8 cellular contexts compared by ENCODE assay signal in genomic region chr16:4944333-4945281, GRCh38. TPM values are rescaled to one million over a fixed set of nuclear protein-coding genes. Genes with fewer than 3 reads are reported as not detected.
DNase-seq lines count a peak whose midpoint lies in the region; ATAC-seq, FAIRE-seq and TF ChIP-seq lines count a peak whose summit lies in the region.
"Had no signal": no experiment of that assay in that cellular context is flagged by ENCODE, and none has a peak within 500 bp of the region (broad histone marks: within the 10 kb centered on the region; RNA-seq: fewer than 3 reads in every experiment).

No MANE protein-coding gene starts in this region.

- peak overlapping the region; percentile 68 for H3K9ac ChIP-seq in HepG2 (ENCODE audit: insufficient read depth, low read depth, low read length)

- H3K36me3 Mint-ChIP-seq in chondrocyte (ENCODE audit: low read depth): no peaks in the 10 kb centered on the region

- H3K36me3 ChIP-seq in HEK293 (ENCODE audit: control insufficient read depth in 2 of 2, insufficient read depth in 1 of 2, low read length in 2 of 2): no peaks in the 10 kb centered on the region
- H3K36me3 ChIP-seq in HepG2 (replicated peaks in 1 of 2; ENCODE audit: control insufficient read depth in 1 of 2, insufficient read depth in 2 of 2, low read length in 2 of 2): no peaks in the 10 kb centered on the region
- H3K36me3 ChIP-seq in tibial nerve: no peaks in the 10 kb centered on the region

- H3K4me3 Mint-ChIP-seq in chondrocyte (ENCODE audit: unreplicated experiment): peak overlapping the region; percentile 18

- TSS peak; percentile 53 for BruUV-seq in HepG2 (replicated peaks; lab: Mats Ljungman, UMichigan)

- CTCF ChIA-PET in HEK293 (lab: Yijun Ruan, JAX) (interaction anchor here (0.6 kb wide), 3 partner anchors 98 to 1921 kb away, joined by 3 to 4 read pairs (median 3); partner anchors contain the start of gene HCFC1R1), HepG2 (lab: Yijun Ruan, JAX; ENCODE audit: low intra/inter-chr PET ratio, low total read pairs) (no interaction called here)

- peak overlapping the region; percentile 94 for H3K27ac Mint-ChIP-seq in chondrocyte (ENCODE audit: unreplicated experiment)

- peak; percentile 62 for TF ChIP-seq RAD21 in HepG2 (CRISPR knock-in tag; IDR thresholded peaks at IDR 0.05)

- intact Hi-C loops in HepG2 (cut with micrococcal nuclease; ENCODE audit: unreplicated experiment): loop anchor here (5.0 kb wide), 1 partner anchor 32 kb away; no protein-coding TSS in a partner anchor

- no peaks in the 10 kb centered on the region for H4K20me1 ChIP-seq in HepG2 (ENCODE audit: insufficient read depth, low read length)

- peak in 1 of 2 experiments; percentile 56; a peak in 2 of 4 replicates for TF ChIP-seq POLR2A in HepG2 (IDR thresholded peaks at IDR 0.05; ENCODE audit: insufficient read depth in 1 of 2, low read depth in 2 of 2, low read length in 2 of 2)
- TF ChIP-seq POLR2A in tibial nerve (IDR thresholded peaks at IDR 0.05): no peak

- TF ChIP-seq EP300 in HepG2 (IDR thresholded peaks at IDR 0.05; ENCODE audit: low read depth in 2 of 2, low read length in 2 of 2): peak; percentile 80 to 84
- peak; percentile 84; the same call in 1 of the 2 replicates for TF ChIP-seq EP300 in HepG2 (CRISPR knock-in tag; IDR thresholded peaks at IDR 0.05; ENCODE audit: borderline replicate concordance)
- TF ChIP-seq EP300 in tibial nerve (IDR thresholded peaks at IDR 0.05): peak in 1 of 2 donors; percentile 90

- no peak for TF ChIP-seq CTCF in HEK293 (tag by site-specific recombination; IDR thresholded peaks at IDR 0.05)
- no peak for TF ChIP-seq CTCF in chondrocyte (IDR thresholded peaks at IDR 0.05)
- TF ChIP-seq CTCF in HepG2 (CRISPR knock-in tag; IDR thresholded peaks at IDR 0.05): peak; percentile 12; the same call in 1 of the 2 replicates
- TF ChIP-seq CTCF in tibial nerve (IDR thresholded peaks at IDR 0.05): no peak

- peak; percentile 83 for FAIRE-seq in HepG2 (lab: Jason Lieb, UNC)
- FAIRE-seq: TTC549 had no signal

- H3K4me1 Mint-ChIP-seq in chondrocyte (ENCODE audit: low read depth): peaks cover 43% of the 10 kb centered on the region

- H3K4me2 ChIP-seq in HepG2 (ENCODE audit: low read depth, low read length): peak overlapping the region; percentile 89

- peak; percentile 96 for DNase-seq in NCI-H345 (lab: John Stamatoyannopoulos, UW)
- DNase-seq in chondrocyte (ENCODE audit: low spot score): peak; percentile 99
- peak; percentile 98 for DNase-seq in HepG2 (ENCODE audit: low spot score)
- peak; percentile 86 to 87 for DNase-seq in tibial nerve (ENCODE audit: low spot score in 2 of 2)
- DNase-seq in activated gamma-delta T cell (lab: John Stamatoyannopoulos, UW): no peak

- no peak overlapping the region for H3K4me3 ChIP-seq in HEK293 (ENCODE audit: low read depth, low read length)
- H3K4me3 ChIP-seq in HepG2 (replicated peaks in 1 of 3; ENCODE audit: insufficient read depth in 1 of 3, low read depth in 2 of 3, low read length in 3 of 3): peak overlapping the region; percentile 9 to 63 (median 15); a peak in 4 of 6 replicates
- no peak overlapping the region for H3K4me3 ChIP-seq in tibial nerve

- no peaks in the 10 kb centered on the region for H3K79me2 ChIP-seq in HepG2 (ENCODE audit: insufficient read depth, low read length)

- H3K4me1 ChIP-seq in HEK293 (ENCODE audit: control insufficient read depth, insufficient read depth, low read length) (peaks cover 29% of the 10 kb centered on the region), HepG2 (ENCODE audit: insufficient read depth, low read length) (peaks cover 91% of the 10 kb centered on the region), tibial nerve (peaks cover 0 to 41% (median 31%) of the 10 kb centered on the region in 4 donors)

- WGBS in HepG2 (ENCODE audit: low lambda C conversion rate): 1% methylated on average over 18 of the region's 20 CpGs
- WGBS in tibial nerve, 2 donors: 30 to 31% methylated on average over 19 to 20 of the region's 20 CpGs

- in situ Hi-C loops in HepG2 (cut with HindIII; ENCODE audit: extremely low pct_ligation_motif_present, low pct_unique_long_range_greater_than_20kb): no loop called here

- ATAC-seq in HepG2 (peak; percentile 82), GM21528 (IDR thresholded peaks at IDR 0.05; ENCODE audit: low FRiP score, unreplicated experiment) (no peak)

- H3K27me3 ChIP-seq in HepG2 (ENCODE audit: control insufficient read depth in 1 of 2, insufficient read depth in 2 of 2, low read length in 2 of 2): no peaks in the 10 kb centered on the region; a peak in 1 of 5 replicates
- H3K27me3 ChIP-seq in tibial nerve: peaks cover 0 to 2% of the 10 kb centered on the region in 2 donors

- no peak overlapping the region for H2AFZ ChIP-seq in HepG2 (ENCODE audit: low read length)

- POLR2A ChIA-PET in HEK293 (lab: Yijun Ruan, JAX): interaction anchor here (1.2 to 1.3 kb wide), 3 partner anchors 8 to 211 kb away, joined by 4 to 8 read pairs (median 7); partner anchors contain the start of genes ANKS3, DNAAF8, PPL and SEC14L5
- POLR2A ChIA-PET in HepG2 (lab: Yijun Ruan, JAX): interaction anchor here (0.9 to 6.3 kb wide), 12 partner anchors 8 to 176 kb away, joined by 3 to 62 read pairs (median 4); partner anchors contain the start of genes NAGPA, PPL, ROGDI and SEC14L5

- no peaks in the 10 kb centered on the region for H3K27me3 Mint-ChIP-seq in chondrocyte (ENCODE audit: low read depth)

- H3K9me3 ChIP-seq in HEK293 (ENCODE audit: control insufficient read depth, insufficient read depth, low read depth, low read length) (no peaks in the 10 kb centered on the region), HepG2 (ENCODE audit: low read length) (no peaks in the 10 kb centered on the region), tibial nerve (no peaks in the 10 kb centered on the region)

- no peaks in the 10 kb centered on the region for H3K9me3 Mint-ChIP-seq in chondrocyte (ENCODE audit: low read depth)

- peak overlapping the region; percentile 79 for H3K27ac ChIP-seq in HEK293 (ENCODE audit: extremely low read depth, low read depth, low read length)
- peak overlapping the region; percentile 62 for H3K27ac ChIP-seq in HepG2 (ENCODE audit: extremely low read length, insufficient read depth, low read length)
- peak overlapping the region in 3 of 4 donors; percentile 28 to 80 (median 80) for H3K27ac ChIP-seq in tibial nerve

TF ChIP-seq in HEK293, 187 proteins besides CTCF, POLR2A, EP300 and RAD21 (continues in another document):
- no peak for TF ChIP-seq ZNF169 (tag by site-specific recombination; IDR thresholded peaks at IDR 0.05)

TF ChIP-seq in HepG2, 621 proteins besides CTCF, POLR2A, EP300 and RAD21 (continues in another document):
- TF ChIP-seq ATM (IDR thresholded peaks at IDR 0.05; ENCODE audit: borderline replicate concordance): no peak

RNA-seq across cellular contexts. Expression of gene PPL, which starts 7.7 kb away (rescaled TPM):
- 0.22 to 1.2 TPM (median 0.97 TPM) in 3 replicates for total RNA-seq in chondrocyte
- total RNA-seq in HepG2 (2016; rRNA removed; fragmentation: Illumina TruSeq; extraction: Trizol): 4.4 and 6.6 TPM in 2 replicates
- total RNA-seq in HepG2 (2016; cell fraction: cytosol; rRNA removed; fragmentation: Illumina TruSeq; extraction: Trizol; ENCODE audit: low read depth): 1.1 and 1.5 TPM in 2 replicates
- total RNA-seq in HepG2 (2016; cell fraction: insoluble cytoplasmic fraction; rRNA removed; fragmentation: Illumina TruSeq; extraction: Trizol): 3.3 and 6.8 TPM in 2 replicates
- total RNA-seq in HepG2 (2016; cell fraction: membrane; rRNA removed; fragmentation: Illumina TruSeq; extraction: Trizol): 1.8 and 2.4 TPM in 2 replicates
- total RNA-seq in HepG2 (2016; cell fraction: nucleus; rRNA removed; fragmentation: Illumina TruSeq; extraction: Trizol): 8.8 and 10.7 TPM in 2 replicates
- 5.7 and 7.5 TPM in 2 replicates for polyA plus RNA-seq in HepG2 (2011; rRNA removed)
- 4.1 and 4.4 TPM in 2 replicates for polyA plus RNA-seq in HepG2 (2011; cell fraction: cytosol; rRNA removed)
- polyA plus RNA-seq in HepG2 (2011; cell fraction: nucleus; rRNA removed): 19.1 and 22.6 TPM in 2 replicates
- polyA plus RNA-seq in HepG2 (2012): 5.2 and 7.1 TPM in 2 replicates
- 0.62 and 0.73 TPM in 2 replicates for polyA plus RNA-seq in HepG2 (2016; cell fraction: cytosol; fragmentation: Illumina TruSeq; extraction: Trizol; ENCODE audit: low read depth)
- 2.7 and 3.1 TPM in 2 replicates for polyA plus RNA-seq in HepG2 (2016; cell fraction: insoluble cytoplasmic fraction; fragmentation: Illumina TruSeq; extraction: Trizol; ENCODE audit: low read depth)
- polyA plus RNA-seq in HepG2 (2016; cell fraction: membrane; fragmentation: Illumina TruSeq; extraction: Trizol; ENCODE audit: low read depth): 0.72 and 0.92 TPM in 2 replicates
- 14.4 and 14.5 TPM in 2 replicates for polyA plus RNA-seq in HepG2 (2016; cell fraction: nucleus; fragmentation: Illumina TruSeq; extraction: Trizol; ENCODE audit: insufficient read depth, low read depth)
- 9.9 and 18.8 TPM in 2 replicates for polyA minus RNA-seq in HepG2 (2011; rRNA and poly(A)+ RNA removed; ENCODE audit: low replicate concordance)
- 6.1 and 7.4 TPM in 2 replicates for polyA minus RNA-seq in HepG2 (2011; cell fraction: cytosol; rRNA and poly(A)+ RNA removed)
- 7.3 and 10.2 TPM in 2 replicates for polyA minus RNA-seq in HepG2 (2011; cell fraction: nucleus; rRNA and poly(A)+ RNA removed)
- total RNA-seq in tibial nerve: 100 to 1,000 TPM in 3 of 4 donors, 10 to 100 TPM in 1; 52.2 to 246 (median 200) TPM

RNA-seq across cellular contexts. Expression of gene SEC14L5, which starts 13.5 kb away (rescaled TPM):
- total RNA-seq in chondrocyte (not detected in 3 replicates), HepG2 (2016; rRNA removed; fragmentation: Illumina TruSeq; extraction: Trizol) (0.36 and 0.42 TPM in 2 replicates), tibial nerve (10 to 100 TPM; 12.0 to 29.0 (median 13.6) TPM)
- total RNA-seq in HepG2 (2016; cell fraction: cytosol; rRNA removed; fragmentation: Illumina TruSeq; extraction: Trizol; ENCODE audit: low read depth): 0.09 TPM in 1 of 2 replicates, not detected in the other
- 0.34 and 0.43 TPM in 2 replicates for total RNA-seq in HepG2 (2016; cell fraction: insoluble cytoplasmic fraction; rRNA removed; fragmentation: Illumina TruSeq; extraction: Trizol)
- 0.19 and 0.21 TPM in 2 replicates for total RNA-seq in HepG2 (2016; cell fraction: membrane; rRNA removed; fragmentation: Illumina TruSeq; extraction: Trizol)
- total RNA-seq in HepG2 (2016; cell fraction: nucleus; rRNA removed; fragmentation: Illumina TruSeq; extraction: Trizol): 0.34 and 0.43 TPM in 2 replicates
- polyA plus RNA-seq in HepG2 (2011; rRNA removed): 0.40 and 0.60 TPM in 2 replicates
- 0.31 and 0.44 TPM in 2 replicates for polyA plus RNA-seq in HepG2 (2011; cell fraction: cytosol; rRNA removed)
- 1.3 and 1.5 TPM in 2 replicates for polyA plus RNA-seq in HepG2 (2011; cell fraction: nucleus; rRNA removed)
- polyA plus RNA-seq in HepG2 (2012): 0.59 and 1.0 TPM in 2 replicates
- polyA plus RNA-seq in HepG2 (2016; cell fraction: cytosol; fragmentation: Illumina TruSeq; extraction: Trizol; ENCODE audit: low read depth): 0.02 TPM in 2 replicates
- polyA plus RNA-seq in HepG2 (2016; cell fraction: insoluble cytoplasmic fraction; fragmentation: Illumina TruSeq; extraction: Trizol; ENCODE audit: low read depth): 0.32 and 0.43 TPM in 2 replicates
- polyA plus RNA-seq in HepG2 (2016; cell fraction: membrane; fragmentation: Illumina TruSeq; extraction: Trizol; ENCODE audit: low read depth): 0.08 and 0.14 TPM in 2 replicates
- 0.31 and 0.41 TPM in 2 replicates for polyA plus RNA-seq in HepG2 (2016; cell fraction: nucleus; fragmentation: Illumina TruSeq; extraction: Trizol; ENCODE audit: insufficient read depth, low read depth)
- polyA minus RNA-seq in HepG2 (2011; rRNA and poly(A)+ RNA removed; ENCODE audit: low replicate concordance): 0.16 and 1.5 TPM in 2 replicates
- 0.18 and 0.49 TPM in 2 replicates for polyA minus RNA-seq in HepG2 (2011; cell fraction: cytosol; rRNA and poly(A)+ RNA removed)
- polyA minus RNA-seq in HepG2 (2011; cell fraction: nucleus; rRNA and poly(A)+ RNA removed): 0.64 and 0.75 TPM in 2 replicates

Comparison
In these comparisons a context has a peak if more than half of its experiments do, and no peak if none do; other contexts are left out.
1. H3K4me3 ChIP-seq: peak in HepG2 (3 of 3); none in HEK293 (single experiment) and tibial nerve (0 of 4).
2. RNA of gene PPL, which starts 7.7 kb away (total RNA-seq): 52.2 to 246 TPM in tibial nerve; 1.1 to 10.7 TPM in HepG2 and 0.22 to 1.2 TPM in chondrocyte; every median in the first group is over 4 times any median in the second.
3. RNA of gene SEC14L5, which starts 13.5 kb away (total RNA-seq): 12.0 to 29.0 TPM in tibial nerve; 0.09 to 0.43 TPM in HepG2 and not detected in chondrocyte; every median in the first group is over 4 times any median in the second.
4. Of the 63 proteins assayed by ChIP-seq in both HepG2 and HEK293: peak only in HepG2: CTCF, MEIS1, REPIN1, SALL2, ZNF18, ZNF280D and 7 more; only in HEK293: PRDM4, SP2, ZBTB21, ZBTB26, ZBTB44, ZBTB8A and 9 more; in both: ATF2, KLF9, PATZ1, PRDM10, ZBTB10, ZBTB20 and 3 more; in neither: 24; mixed calls (peak in some experiments, not most) for 2.
5. Peak in every context shown above with its lines, with median percentiles within 50 percentile points of each other: H3K27ac ChIP-seq.